Comparison of ENCODE assay signal across 8 cellular contexts in genomic region chr9:70111042-70111602, GRCh38.
DNase-seq lines count a peak whose midpoint lies in the region; ATAC-seq and TF ChIP-seq lines count a peak whose summit lies in the region.

No MANE protein-coding gene starts in this region.

- H3K79me2 ChIP-seq in KMS-11 (ENCODE audit: insufficient read depth, low read depth): no peaks in the 10 kb centered on the region

- H3K4me2 ChIP-seq in KMS-11: peak overlapping the region; percentile 83

- TF ChIP-seq CTCF in KMS-11 (conservative IDR thresholded peaks at IDR 0.05; ENCODE audit: low read depth, low read length): peak; percentile 98
- TF ChIP-seq CTCF in left ventricle myocardium inferior (IDR thresholded peaks at IDR 0.05; ENCODE audit: borderline replicate concordance): peak; percentile 89

- H3K27ac ChIP-seq in KMS-11 (peak overlapping the region; percentile 38), SJCRH30 (peak overlapping the region; percentile 66), left ventricle myocardium inferior (replicated peaks) (peak overlapping the region; percentile 57)

- POLR2A ChIA-PET in activated naive CD8-positive, alpha-beta T cell treated with anti-CD3 and anti-CD28 coated beads, Interleukin-2, amount 10 ng/mL, durations not matched to agents 7 days and 5 days (lab: Charles Lee): no interaction called here

- intact Hi-C loops in left ventricle myocardium inferior (cut with micrococcal nuclease): loop anchor here (5.0 to 10.0 kb wide), 2 partner anchors 114 to 139 kb away; no protein-coding TSS in a partner anchor

- H3K4me3 Mint-ChIP-seq in activated naive CD8-positive, alpha-beta T cell treated with anti-CD3 and anti-CD28 coated beads, Interleukin-2, amount 10 ng/mL, durations not matched to agents 7 days and 5 days: no peak overlapping the region

- H3K36me3 ChIP-seq in KMS-11 (ENCODE audit: insufficient read depth) (no peaks in the 10 kb centered on the region), SJCRH30 (no peaks in the 10 kb centered on the region), left ventricle myocardium inferior (peaks cover 10% of the 10 kb centered on the region)

- ATAC-seq in GM21528 (IDR thresholded peaks at IDR 0.05; ENCODE audit: low FRiP score, unreplicated experiment): peak; percentile 83
- ATAC-seq in activated naive CD8-positive, alpha-beta T cell treated with anti-CD3 and anti-CD28 coated beads, Interleukin-2, amount 10 ng/mL, durations not matched to agents 7 days and 5 days (ENCODE audit: low read depth): peak; percentile 70

- H3K9me3 ChIP-seq in SJCRH30 (replicated peaks): no peaks in the 10 kb centered on the region
- no peaks in the 10 kb centered on the region for H3K9me3 ChIP-seq in left ventricle myocardium inferior (replicated peaks)

- H3K36me3 Mint-ChIP-seq in activated naive CD8-positive, alpha-beta T cell treated with anti-CD3 and anti-CD28 coated beads, Interleukin-2, amount 10 ng/mL, durations not matched to agents 7 days and 5 days: no peaks in the 10 kb centered on the region

- H3K9ac ChIP-seq in KMS-11: peak overlapping the region; percentile 28; the same call in 1 of the 2 replicates

- peaks cover 5% of the 10 kb centered on the region for H3K27me3 Mint-ChIP-seq in activated naive CD8-positive, alpha-beta T cell treated with anti-CD3 and anti-CD28 coated beads, Interleukin-2, amount 10 ng/mL, durations not matched to agents 7 days and 5 days

- H3K4me3 ChIP-seq in KMS-11 (IDR thresholded peaks at IDR 0.05; ENCODE audit: insufficient read depth, low read depth, low read length) (no peak overlapping the region), SJCRH30 (no peak overlapping the region), left ventricle myocardium inferior (no peak overlapping the region)

- peaks cover 3% of the 10 kb centered on the region for H3K4me1 Mint-ChIP-seq in activated naive CD8-positive, alpha-beta T cell treated with anti-CD3 and anti-CD28 coated beads, Interleukin-2, amount 10 ng/mL, durations not matched to agents 7 days and 5 days

- H4K20me1 ChIP-seq in KMS-11 (ENCODE audit: insufficient read depth): no peaks in the 10 kb centered on the region

- H3K9me3 Mint-ChIP-seq in activated naive CD8-positive, alpha-beta T cell treated with anti-CD3 and anti-CD28 coated beads, Interleukin-2, amount 10 ng/mL, durations not matched to agents 7 days and 5 days: no peaks in the 10 kb centered on the region

- peak overlapping the region; percentile 49; the same call in 1 of the 2 replicates for H2AFZ ChIP-seq in KMS-11 (ENCODE audit: low read depth)

- H3K27me3 ChIP-seq in KMS-11 (ENCODE audit: insufficient read depth, low read depth) (no peaks in the 10 kb centered on the region), SJCRH30 (no peaks in the 10 kb centered on the region), left ventricle myocardium inferior (ENCODE audit: low read depth) (no peaks in the 10 kb centered on the region)

- DNase-seq in DMS53 (lab: John Stamatoyannopoulos, UW) (peak; percentile 88), SJCRH30 (peak; percentile 81 to 89), left ventricle myocardium inferior (peak; percentile 83), renal cortical epithelial cell (ENCODE audit: low read depth) (peak; percentile 63), NCI-H1048 (lab: John Stamatoyannopoulos, UW) (no peak)
- peak; percentile 67 for DNase-seq in activated naive CD8-positive, alpha-beta T cell treated with anti-CD3 and anti-CD28 coated beads, Interleukin-2, amount 10 ng/mL, durations not matched to agents 7 days and 5 days

- no peak overlapping the region for H3K27ac Mint-ChIP-seq in activated naive CD8-positive, alpha-beta T cell treated with anti-CD3 and anti-CD28 coated beads, Interleukin-2, amount 10 ng/mL, durations not matched to agents 7 days and 5 days

- peaks cover 27% of the 10 kb centered on the region for H3K4me1 ChIP-seq in KMS-11 (ENCODE audit: low read depth, poor library complexity, severe bottlenecking)
- H3K4me1 ChIP-seq in SJCRH30: peaks cover 10% of the 10 kb centered on the region
- peaks cover 18% of the 10 kb centered on the region for H3K4me1 ChIP-seq in left ventricle myocardium inferior
